ENCODE assay signal across 27 cellular contexts in genomic region chr1:226949401-226949800, GRCh38.
"Had no signal": no experiment of that assay in that cellular context is flagged by ENCODE, and none has a peak within 500 bp of the region (broad histone marks: within the 10 kb centered on the region; RNA-seq: fewer than 3 reads in every experiment).

No MANE protein-coding gene starts in this region.

- DNase-seq: activated CD4-positive, alpha-beta memory T cell treated with anti-CD3 and anti-CD28 coated beads, Interleukin-2, amount 10 ng/mL, durations not matched to agents 7 days and 5 days; activated CD4-positive, alpha-beta T cell treated with anti-CD3 and anti-CD28 coated beads for 36 hours; activated CD4-positive, alpha-beta T cell treated with anti-CD3 and anti-CD28 coated beads, Interleukin-2, amount 10 ng/mL, durations not matched to agents 24 days and 14 days; activated CD4-positive, alpha-beta T cell treated with anti-CD3 and anti-CD28 coated beads, Interleukin-2, amount 50 U/mL, for 4 hours; activated CD4-positive, CD25-positive, alpha-beta regulatory T cell; activated CD4-positive, CD25-positive, alpha-beta regulatory T cell treated with anti-CD3 and anti-CD28 coated beads, Interleukin-2, amount 50 U/mL, for 72 hours; activated CD8-positive, alpha-beta memory T cell treated with anti-CD3 and anti-CD28 coated beads, Interleukin-2, amount 50 U/mL, for 48 hours; activated gamma-delta T cell; activated naive CD4-positive, alpha-beta T cell; activated naive CD4-positive, alpha-beta T cell treated with anti-CD3 and anti-CD28 coated beads, Interleukin-2, amount 10 ng/mL, durations not matched to agents 7 days and 5 days; activated naive CD8-positive, alpha-beta T cell treated with anti-CD3 and anti-CD28 coated beads, Interleukin-2, amount 10 ng/mL, durations not matched to agents 7 days and 5 days; activated T-cell treated with anti-CD3 and anti-CD28 coated beads for 4 hours; activated T-cell treated with anti-CD3 and anti-CD28 coated beads, Interleukin-2, amount 50 U/mL, for 24 hours; activated T-cell treated with anti-CD3 and anti-CD28 coated beads, Interleukin-2, amount 50 U/mL, for 72 hours; central memory CD4-positive, alpha-beta T cell; cerebellar nuclear complex; colonic mucosa; effector memory CD4-positive, alpha-beta T cell; erythroblast; foreskin melanocyte; T-helper 2 cell had no signal

- H3K27ac Mint-ChIP-seq: activated CD4-positive, alpha-beta memory T cell treated with anti-CD3 and anti-CD28 coated beads, Interleukin-2, amount 10 ng/mL, durations not matched to agents 7 days and 5 days; activated CD4-positive, alpha-beta T cell treated with anti-CD3 and anti-CD28 coated beads for 36 hours; activated CD4-positive, alpha-beta T cell treated with anti-CD3 and anti-CD28 coated beads, Interleukin-2, amount 10 ng/mL, durations not matched to agents 24 days and 14 days; activated naive CD4-positive, alpha-beta T cell treated with anti-CD3 and anti-CD28 coated beads, Interleukin-2, amount 10 ng/mL, durations not matched to agents 7 days and 5 days; activated naive CD4-positive, alpha-beta T cell treated with anti-CD3 and anti-CD28 coated beads, Interleukin-2, amount 50 U/mL, for 72 hours; activated naive CD8-positive, alpha-beta T cell treated with anti-CD3 and anti-CD28 coated beads, Interleukin-2, amount 10 ng/mL, durations not matched to agents 7 days and 5 days; activated T-cell treated with anti-CD3 and anti-CD28 coated beads, Interleukin-2, amount 50 U/mL, for 24 hours; activated T-cell treated with anti-CD3 and anti-CD28 coated beads, Interleukin-2, amount 50 U/mL, for 72 hours; brain had no signal

- H3K4me1 Mint-ChIP-seq: activated CD4-positive, alpha-beta memory T cell treated with anti-CD3 and anti-CD28 coated beads, Interleukin-2, amount 10 ng/mL, durations not matched to agents 7 days and 5 days; activated naive CD4-positive, alpha-beta T cell treated with anti-CD3 and anti-CD28 coated beads, Interleukin-2, amount 10 ng/mL, durations not matched to agents 7 days and 5 days; activated naive CD8-positive, alpha-beta T cell treated with anti-CD3 and anti-CD28 coated beads, Interleukin-2, amount 10 ng/mL, durations not matched to agents 7 days and 5 days had no signal

- H3K36me3 Mint-ChIP-seq: activated naive CD4-positive, alpha-beta T cell treated with anti-CD3 and anti-CD28 coated beads, Interleukin-2, amount 10 ng/mL, durations not matched to agents 7 days and 5 days had no signal

- H3K9me3 Mint-ChIP-seq: activated CD4-positive, alpha-beta memory T cell treated with anti-CD3 and anti-CD28 coated beads, Interleukin-2, amount 10 ng/mL, durations not matched to agents 7 days and 5 days; activated CD4-positive, alpha-beta T cell treated with anti-CD3 and anti-CD28 coated beads, Interleukin-2, amount 10 ng/mL, durations not matched to agents 24 days and 14 days; activated naive CD4-positive, alpha-beta T cell treated with anti-CD3 and anti-CD28 coated beads, Interleukin-2, amount 10 ng/mL, durations not matched to agents 7 days and 5 days; activated naive CD4-positive, alpha-beta T cell treated with anti-CD3 and anti-CD28 coated beads, Interleukin-2, amount 50 U/mL, for 72 hours had no signal

- ATAC-seq: activated CD4-positive, alpha-beta T cell treated with anti-CD3 and anti-CD28 coated beads for 36 hours; activated naive CD4-positive, alpha-beta T cell treated with anti-CD3 and anti-CD28 coated beads, Interleukin-2, amount 50 U/mL, for 72 hours; activated T-cell treated with anti-CD3 and anti-CD28 coated beads, Interleukin-2, amount 50 U/mL, for 72 hours had no signal

- H3K9me3 ChIP-seq: colonic mucosa had no signal

- H3K27me3 Mint-ChIP-seq: activated CD4-positive, alpha-beta memory T cell treated with anti-CD3 and anti-CD28 coated beads, Interleukin-2, amount 10 ng/mL, durations not matched to agents 7 days and 5 days; activated CD4-positive, alpha-beta T cell treated with anti-CD3 and anti-CD28 coated beads for 36 hours; activated CD4-positive, alpha-beta T cell treated with anti-CD3 and anti-CD28 coated beads, Interleukin-2, amount 10 ng/mL, durations not matched to agents 24 days and 14 days; activated naive CD4-positive, alpha-beta T cell treated with anti-CD3 and anti-CD28 coated beads, Interleukin-2, amount 10 ng/mL, durations not matched to agents 7 days and 5 days; activated naive CD8-positive, alpha-beta T cell treated with anti-CD3 and anti-CD28 coated beads, Interleukin-2, amount 10 ng/mL, durations not matched to agents 7 days and 5 days; activated T-cell treated with anti-CD3 and anti-CD28 coated beads, Interleukin-2, amount 50 U/mL, for 24 hours had no signal

- H3K4me1 ChIP-seq: ascending aorta, breast epithelium had no signal

- H3K4me3 ChIP-seq: ascending aorta, breast epithelium, cardiac muscle cell, colonic mucosa, esophagus muscularis mucosa had no signal

- H3K27ac ChIP-seq: ascending aorta, breast epithelium, cardiac muscle cell, colonic mucosa, esophagus muscularis mucosa had no signal

- H3K27me3 ChIP-seq: ascending aorta, breast epithelium, cardiac muscle cell, colonic mucosa, esophagus muscularis mucosa had no signal

- H3K36me3 ChIP-seq: ascending aorta, breast epithelium, cardiac muscle cell, colonic mucosa had no signal

- H3K4me3 Mint-ChIP-seq: activated CD4-positive, alpha-beta memory T cell treated with anti-CD3 and anti-CD28 coated beads, Interleukin-2, amount 10 ng/mL, durations not matched to agents 7 days and 5 days; activated CD4-positive, alpha-beta T cell treated with anti-CD3 and anti-CD28 coated beads for 36 hours; activated CD4-positive, alpha-beta T cell treated with anti-CD3 and anti-CD28 coated beads, Interleukin-2, amount 10 ng/mL, durations not matched to agents 24 days and 14 days; activated naive CD4-positive, alpha-beta T cell treated with anti-CD3 and anti-CD28 coated beads, Interleukin-2, amount 10 ng/mL, durations not matched to agents 7 days and 5 days; activated naive CD8-positive, alpha-beta T cell treated with anti-CD3 and anti-CD28 coated beads, Interleukin-2, amount 10 ng/mL, durations not matched to agents 7 days and 5 days; activated T-cell treated with anti-CD3 and anti-CD28 coated beads, Interleukin-2, amount 50 U/mL, for 24 hours; activated T-cell treated with anti-CD3 and anti-CD28 coated beads, Interleukin-2, amount 50 U/mL, for 72 hours; brain had no signal
